1 cellular context compared by ENCODE assay signal in the genomic region with DNA sequence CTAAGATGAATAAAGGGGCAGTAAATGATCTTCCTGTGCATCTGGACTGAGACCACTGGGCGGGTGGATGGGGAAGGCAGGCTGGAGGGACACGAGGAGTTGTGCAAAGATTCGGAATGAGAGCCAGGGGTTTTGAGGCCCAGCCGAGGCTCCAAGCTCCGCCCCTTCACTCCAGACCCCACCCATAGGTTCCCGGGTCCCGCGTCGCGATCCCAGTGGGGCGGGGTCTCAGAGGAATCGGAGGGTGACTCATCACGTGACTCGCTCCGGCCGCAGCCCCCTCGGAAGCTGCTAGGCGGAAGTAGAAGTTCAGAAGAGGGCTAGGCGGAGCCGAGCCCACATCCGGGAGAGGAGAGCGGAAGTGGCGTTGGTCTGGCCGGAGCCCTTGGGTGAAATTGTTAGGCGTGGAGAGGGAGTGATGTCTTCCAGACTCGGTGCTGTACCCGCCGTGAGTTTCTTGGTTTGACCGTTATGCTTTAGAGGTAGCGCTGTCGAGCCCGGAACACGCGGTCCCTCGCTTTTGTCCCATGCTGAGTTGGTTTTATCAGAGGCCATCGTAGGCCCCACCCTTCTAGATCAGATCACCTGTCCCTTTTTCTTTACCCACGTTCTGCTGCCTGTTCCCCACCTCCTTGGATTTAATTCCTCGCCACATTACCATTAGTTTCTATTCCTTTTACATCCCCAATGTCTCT.
TF ChIP-seq lines count a peak whose summit lies in the region.

A gene with protein sequence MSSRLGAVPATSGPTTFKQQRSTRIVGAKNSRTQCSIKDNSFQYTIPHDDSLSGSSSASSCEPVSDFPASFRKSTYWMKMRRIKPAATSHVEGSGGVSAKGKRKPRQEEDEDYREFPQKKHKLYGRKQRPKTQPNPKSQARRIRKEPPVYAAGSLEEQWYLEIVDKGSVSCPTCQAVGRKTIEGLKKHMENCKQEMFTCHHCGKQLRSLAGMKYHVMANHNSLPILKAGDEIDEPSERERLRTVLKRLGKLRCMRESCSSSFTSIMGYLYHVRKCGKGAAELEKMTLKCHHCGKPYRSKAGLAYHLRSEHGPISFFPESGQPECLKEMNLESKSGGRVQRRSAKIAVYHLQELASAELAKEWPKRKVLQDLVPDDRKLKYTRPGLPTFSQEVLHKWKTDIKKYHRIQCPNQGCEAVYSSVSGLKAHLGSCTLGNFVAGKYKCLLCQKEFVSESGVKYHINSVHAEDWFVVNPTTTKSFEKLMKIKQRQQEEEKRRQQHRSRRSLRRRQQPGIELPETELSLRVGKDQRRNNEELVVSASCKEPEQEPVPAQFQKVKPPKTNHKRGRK (plus strand): TSS at position 348 of the 695 bp plus-strand sequence. CDS start 71 bp downstream, at position 419.

TF ChIP-seq in HepG2, 621 proteins besides CTCF, POLR2A, EP300 and RAD21 (continued from another document and continues in another):
- TF ChIP-seq, protein P1, sequence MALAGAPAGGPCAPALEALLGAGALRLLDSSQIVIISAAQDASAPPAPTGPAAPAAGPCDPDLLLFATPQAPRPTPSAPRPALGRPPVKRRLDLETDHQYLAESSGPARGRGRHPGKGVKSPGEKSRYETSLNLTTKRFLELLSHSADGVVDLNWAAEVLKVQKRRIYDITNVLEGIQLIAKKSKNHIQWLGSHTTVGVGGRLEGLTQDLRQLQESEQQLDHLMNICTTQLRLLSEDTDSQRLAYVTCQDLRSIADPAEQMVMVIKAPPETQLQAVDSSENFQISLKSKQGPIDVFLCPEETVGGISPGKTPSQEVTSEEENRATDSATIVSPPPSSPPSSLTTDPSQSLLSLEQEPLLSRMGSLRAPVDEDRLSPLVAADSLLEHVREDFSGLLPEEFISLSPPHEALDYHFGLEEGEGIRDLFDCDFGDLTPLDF (CRISPR knock-in tag; IDR thresholded peaks at IDR 0.05) = no peak; the same call in 1 of the 2 replicates
- TF ChIP-seq, protein P2, sequence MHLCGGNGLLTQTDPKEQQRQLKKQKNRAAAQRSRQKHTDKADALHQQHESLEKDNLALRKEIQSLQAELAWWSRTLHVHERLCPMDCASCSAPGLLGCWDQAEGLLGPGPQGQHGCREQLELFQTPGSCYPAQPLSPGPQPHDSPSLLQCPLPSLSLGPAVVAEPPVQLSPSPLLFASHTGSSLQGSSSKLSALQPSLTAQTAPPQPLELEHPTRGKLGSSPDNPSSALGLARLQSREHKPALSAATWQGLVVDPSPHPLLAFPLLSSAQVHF (CRISPR knock-in tag; IDR thresholded peaks at IDR 0.05) = no peak
- TF ChIP-seq PTBP1 (IDR thresholded peaks at IDR 0.05; ENCODE audit: low read depth, low read length, poor library complexity, severe bottlenecking) (no peak), ZSCAN12 (CRISPR knock-in tag; IDR thresholded peaks at IDR 0.05) (no peak), U2AF2 (IDR thresholded peaks at IDR 0.05; ENCODE audit: low read depth, low read length) (0 out of 2 replicates have a peak, but pooled peaks have one; percentile 73), ZXDC (CRISPR knock-in tag; IDR thresholded peaks at IDR 0.05) (peak; percentile 54; the same call in 1 of the 2 replicates), POLR2AphosphoS2 (IDR thresholded peaks at IDR 0.05; ENCODE audit: low read depth, low read length) (no peak), HCFC1 (IDR thresholded peaks at IDR 0.05; ENCODE audit: low read depth, low read length) (no peak; the same call in 1 of the 2 replicates), HDAC6 (IDR thresholded peaks at IDR 0.05; ENCODE audit: low read depth, low read length) (no peak), ZFP82 (CRISPR knock-in tag; IDR thresholded peaks at IDR 0.05; ENCODE audit: borderline replicate concordance) (0 out of 2 replicates have a peak, but pooled peaks have one; percentile 12), ZNF678 (CRISPR knock-in tag; IDR thresholded peaks at IDR 0.05) (no peak; the same call in 1 of the 2 replicates), HNF1A (IDR thresholded peaks at IDR 0.05; ENCODE audit: low read depth) (no peak), HNF1A (CRISPR knock-in tag; IDR thresholded peaks at IDR 0.05; ENCODE audit: borderline replicate concordance) (no peak), ZNF775 (CRISPR knock-in tag; IDR thresholded peaks at IDR 0.05; ENCODE audit: borderline replicate concordance) (no peak), SMC3 (IDR thresholded peaks at IDR 0.05; ENCODE audit: low read length) (no peak), ZNF333 (CRISPR knock-in tag; IDR thresholded peaks at IDR 0.05; ENCODE audit: borderline replicate concordance) (no peak), ZMYM3 (CRISPR knock-in tag; IDR thresholded peaks at IDR 0.05) (no peak), PCBP2 (optimal IDR thresholded peaks at IDR 0.05; ENCODE audit: low read depth, low read length, poor library complexity, severe bottlenecking) (no peak), ZNF44 (CRISPR knock-in tag; IDR thresholded peaks at IDR 0.05) (no peak; the same call in 1 of the 2 replicates), ZNF292 (CRISPR knock-in tag; IDR thresholded peaks at IDR 0.05; ENCODE audit: borderline replicate concordance, low read depth) (no peak), ZBTB34 (CRISPR knock-in tag; IDR thresholded peaks at IDR 0.05) (no peak), LCORL (IDR thresholded peaks at IDR 0.05) (peak; percentile 67), LCORL (CRISPR knock-in tag; IDR thresholded peaks at IDR 0.05) (no peak; the same call in 1 of the 2 replicates), ZNF691 (CRISPR knock-in tag; IDR thresholded peaks at IDR 0.05; ENCODE audit: borderline replicate concordance, low read depth) (peak; percentile 16; the same call in 1 of the 2 replicates), ZNF446 (CRISPR knock-in tag; IDR thresholded peaks at IDR 0.05) (no peak), ZSCAN20 (CRISPR knock-in tag; IDR thresholded peaks at IDR 0.05; ENCODE audit: borderline replicate concordance) (no peak), ARNT2 (CRISPR knock-in tag; IDR thresholded peaks at IDR 0.05; ENCODE audit: low read depth) (peak; percentile 56; the same call in 1 of the 2 replicates), ATF7-NPFF (CRISPR knock-in tag; IDR thresholded peaks at IDR 0.05; ENCODE audit: low read depth) (no peak; the same call in 1 of the 2 replicates), ZBTB21 (CRISPR knock-in tag; IDR thresholded peaks at IDR 0.05) (peak; percentile 58), HOMEZ (CRISPR knock-in tag; IDR thresholded peaks at IDR 0.05; ENCODE audit: low read depth) (peak; percentile 99), GFI1 (CRISPR knock-in tag; IDR thresholded peaks at IDR 0.05; ENCODE audit: borderline replicate concordance) (0 out of 2 replicates have a peak, but pooled peaks have one; percentile 2), NR2F1 (CRISPR knock-in tag; IDR thresholded peaks at IDR 0.05) (peak in 1 of 2 experiments; percentile 39; a peak in 1 of 4 replicates), MIER2 (CRISPR knock-in tag; IDR thresholded peaks at IDR 0.05) (no peak; the same call in 1 of the 2 replicates), ZNF75D (CRISPR knock-in tag; IDR thresholded peaks at IDR 0.05; ENCODE audit: borderline replicate concordance) (no peak)
- TF ChIP-seq, protein P3, sequence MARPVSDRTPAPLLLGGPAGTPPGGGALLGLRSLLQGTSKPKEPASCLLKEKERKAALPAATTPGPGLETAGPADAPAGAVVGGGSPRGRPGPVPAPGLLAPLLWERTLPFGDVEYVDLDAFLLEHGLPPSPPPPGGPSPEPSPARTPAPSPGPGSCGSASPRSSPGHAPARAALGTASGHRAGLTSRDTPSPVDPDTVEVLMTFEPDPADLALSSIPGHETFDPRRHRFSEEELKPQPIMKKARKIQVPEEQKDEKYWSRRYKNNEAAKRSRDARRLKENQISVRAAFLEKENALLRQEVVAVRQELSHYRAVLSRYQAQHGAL (CRISPR knock-in tag; IDR thresholded peaks at IDR 0.05; ENCODE audit: not compliant biosample characterization) = no peak
- TF ChIP-seq, protein P4, sequence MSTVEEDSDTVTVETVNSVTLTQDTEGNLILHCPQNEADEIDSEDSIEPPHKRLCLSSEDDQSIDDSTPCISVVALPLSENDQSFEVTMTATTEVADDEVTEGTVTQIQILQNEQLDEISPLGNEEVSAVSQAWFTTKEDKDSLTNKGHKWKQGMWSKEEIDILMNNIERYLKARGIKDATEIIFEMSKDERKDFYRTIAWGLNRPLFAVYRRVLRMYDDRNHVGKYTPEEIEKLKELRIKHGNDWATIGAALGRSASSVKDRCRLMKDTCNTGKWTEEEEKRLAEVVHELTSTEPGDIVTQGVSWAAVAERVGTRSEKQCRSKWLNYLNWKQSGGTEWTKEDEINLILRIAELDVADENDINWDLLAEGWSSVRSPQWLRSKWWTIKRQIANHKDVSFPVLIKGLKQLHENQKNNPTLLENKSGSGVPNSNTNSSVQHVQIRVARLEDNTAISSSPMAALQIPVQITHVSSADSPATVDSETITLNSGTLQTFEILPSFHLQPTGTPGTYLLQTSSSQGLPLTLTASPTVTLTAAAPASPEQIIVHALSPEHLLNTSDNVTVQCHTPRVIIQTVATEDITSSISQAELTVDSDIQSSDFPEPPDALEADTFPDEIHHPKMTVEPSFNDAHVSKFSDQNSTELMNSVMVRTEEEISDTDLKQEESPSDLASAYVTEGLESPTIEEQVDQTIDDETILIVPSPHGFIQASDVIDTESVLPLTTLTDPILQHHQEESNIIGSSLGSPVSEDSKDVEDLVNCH (CRISPR knock-in tag; IDR thresholded peaks at IDR 0.05) = no peak; the same call in 1 of the 2 replicates
- TF ChIP-seq, protein P5, sequence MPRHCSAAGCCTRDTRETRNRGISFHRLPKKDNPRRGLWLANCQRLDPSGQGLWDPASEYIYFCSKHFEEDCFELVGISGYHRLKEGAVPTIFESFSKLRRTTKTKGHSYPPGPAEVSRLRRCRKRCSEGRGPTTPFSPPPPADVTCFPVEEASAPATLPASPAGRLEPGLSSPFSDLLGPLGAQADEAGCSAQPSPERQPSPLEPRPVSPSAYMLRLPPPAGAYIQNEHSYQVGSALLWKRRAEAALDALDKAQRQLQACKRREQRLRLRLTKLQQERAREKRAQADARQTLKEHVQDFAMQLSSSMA (CRISPR knock-in tag; IDR thresholded peaks at IDR 0.05) = no peak
